ENCODE assay signal across 8 cellular contexts in the genomic region with DNA sequence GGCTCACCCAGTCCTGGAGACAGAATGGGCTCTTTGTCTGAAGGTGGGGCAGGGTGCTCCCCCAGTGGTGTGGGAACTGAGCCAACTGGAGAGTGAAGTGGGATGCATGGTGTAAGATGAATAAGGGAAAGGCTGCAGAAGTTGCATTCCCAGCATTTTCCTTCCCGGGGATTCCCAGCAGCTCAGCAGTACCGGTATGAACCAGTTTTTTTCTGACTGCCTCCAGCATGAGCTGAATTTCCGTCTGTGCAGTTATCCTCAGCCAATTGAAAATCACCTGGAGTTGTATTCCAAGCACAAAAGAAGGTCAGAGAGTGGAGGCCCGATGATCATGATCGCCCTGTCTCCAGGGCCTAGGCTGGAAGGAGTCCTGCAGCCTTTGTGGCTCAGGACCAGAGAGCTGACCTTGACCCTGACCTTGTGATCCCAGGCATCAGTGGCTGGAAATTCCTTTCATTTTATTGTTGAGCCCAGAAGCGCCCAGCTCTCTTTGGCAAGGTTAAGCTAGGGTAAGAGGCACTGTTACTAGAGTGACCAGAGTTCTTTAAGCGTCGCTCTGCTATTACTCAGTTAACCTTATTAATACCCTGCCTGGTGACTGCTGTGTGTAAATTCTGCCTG. TPM values are rescaled to one million over a fixed set of nuclear protein-coding genes. Genes with fewer than 3 reads are reported as not detected.
A peak's percentile ranks its signal among the peaks of the same experiment; 100 is the strongest.
DNase-seq lines count a peak whose midpoint lies in the region; ATAC-seq and FAIRE-seq lines count a peak whose summit lies in the region.

No MANE protein-coding gene starts in this region.

- peak overlapping the region; percentile 99 for H3K27ac Mint-ChIP-seq in activated T-helper 2 cell treated with anti-CD3 and anti-CD28 coated beads, Interferon-gamma antibody, Interleukin-2, Interleukin-4, amounts not matched to agents 10 μg/mL and 5 μg/mL and 100 μg/mL, durations not matched to agents 14 hours and 24 hours and 36 hours

- H3K27ac ChIP-seq in BLaER1 (peak overlapping the region; percentile 70; the same call in 1 of the 2 replicates), trophoblast cell (ENCODE audit: low read depth, low read length) (peak overlapping the region; percentile 98)

- H3K18ac ChIP-seq in trophoblast cell (ENCODE audit: low read length): no peak overlapping the region

- peak overlapping the region; percentile 5 for H2AFZ ChIP-seq in trophoblast cell (ENCODE audit: insufficient read depth, low read length, poor library complexity)

- H3K4me3 ChIP-seq in BLaER1 (no peak overlapping the region), trophoblast cell (ENCODE audit: low read depth, low read length) (no peak overlapping the region)

- H3K36me3 ChIP-seq in BLaER1: peaks cover 20% of the 10 kb centered on the region
- peaks cover 8 to 13% of the 10 kb centered on the region in 2 experiments for H3K36me3 ChIP-seq in trophoblast cell (ENCODE audit: control insufficient read depth in 1 of 2, insufficient read depth in 2 of 2, low read length in 2 of 2)

- H4K12ac ChIP-seq in trophoblast cell (ENCODE audit: low read depth, low read length): no peak overlapping the region

- peak overlapping the region; percentile 76 for H3K4me2 ChIP-seq in BLaER1
- H3K4me2 ChIP-seq in trophoblast cell (ENCODE audit: low read length): peak overlapping the region; percentile 58

- no peak for FAIRE-seq in HTR-8/SVneo (lab: Jason Lieb, UNC)

- H3K23ac ChIP-seq in trophoblast cell (ENCODE audit: low read length): no peak overlapping the region

- H3K27me3 ChIP-seq in BLaER1 (no peaks in the 10 kb centered on the region), trophoblast cell (ENCODE audit: insufficient read depth, low read length) (no peaks in the 10 kb centered on the region)

- H3K4me1 ChIP-seq in BLaER1 (peaks cover 20% of the 10 kb centered on the region), trophoblast cell (ENCODE audit: control insufficient read depth in 1 of 2, insufficient read depth in 2 of 2, low read length in 2 of 2) (peaks cover 18 to 19% of the 10 kb centered on the region in 2 experiments)

- H3K4ac ChIP-seq in trophoblast cell (ENCODE audit: low read depth, low read length): peak overlapping the region; percentile 61

- peaks cover 46% of the 10 kb centered on the region for H3K36me3 Mint-ChIP-seq in activated T-helper 2 cell treated with anti-CD3 and anti-CD28 coated beads, Interferon-gamma antibody, Interleukin-2, Interleukin-4, amounts not matched to agents 10 μg/mL and 5 μg/mL and 100 μg/mL, durations not matched to agents 14 hours and 24 hours and 36 hours (ENCODE audit: low read depth)

- H3K27me3 Mint-ChIP-seq in activated T-helper 2 cell treated with anti-CD3 and anti-CD28 coated beads, Interferon-gamma antibody, Interleukin-2, Interleukin-4, amounts not matched to agents 10 μg/mL and 5 μg/mL and 100 μg/mL, durations not matched to agents 14 hours and 24 hours and 36 hours (ENCODE audit: low read depth): no peaks in the 10 kb centered on the region

- H3K79me1 ChIP-seq in trophoblast cell (ENCODE audit: low read length): peaks cover 9% of the 10 kb centered on the region

- WGBS in trophoblast cell (ENCODE audit: extremely low coverage, insufficient coverage, insufficient read length): no CpG with 5 or more reads among the region's 8 CpGs

- peak overlapping the region; percentile 92 for H3K14ac ChIP-seq in trophoblast cell (ENCODE audit: low read length)

- peak overlapping the region; percentile 86 for H4K8ac ChIP-seq in trophoblast cell (ENCODE audit: low read depth, low read length)

- peaks cover 60% of the 10 kb centered on the region for H3K4me1 Mint-ChIP-seq in activated T-helper 2 cell treated with anti-CD3 and anti-CD28 coated beads, Interferon-gamma antibody, Interleukin-2, Interleukin-4, amounts not matched to agents 10 μg/mL and 5 μg/mL and 100 μg/mL, durations not matched to agents 14 hours and 24 hours and 36 hours (ENCODE audit: low read depth)

- H2BK120ac ChIP-seq in trophoblast cell (ENCODE audit: insufficient read depth, low read length, poor library complexity): peak overlapping the region; percentile 85

- H3K79me2 ChIP-seq in trophoblast cell (ENCODE audit: control insufficient read depth, insufficient read depth, low read length, poor library complexity): peaks cover 5% of the 10 kb centered on the region

- H4K91ac ChIP-seq in trophoblast cell (ENCODE audit: low read depth, low read length): peak overlapping the region; percentile 90

- peak overlapping the region; percentile 76 for H2BK12ac ChIP-seq in trophoblast cell (ENCODE audit: low read length)

- no peaks in the 10 kb centered on the region for H3K9me3 Mint-ChIP-seq in activated T-helper 2 cell treated with anti-CD3 and anti-CD28 coated beads, Interferon-gamma antibody, Interleukin-2, Interleukin-4, amounts not matched to agents 10 μg/mL and 5 μg/mL and 100 μg/mL, durations not matched to agents 14 hours and 24 hours and 36 hours

- peak overlapping the region; percentile 80 for H2AK5ac ChIP-seq in trophoblast cell (ENCODE audit: low read length)

- intact Hi-C loops in activated T-helper 2 cell treated with anti-CD3 and anti-CD28 coated beads, Interferon-gamma antibody, Interleukin-2, Interleukin-4, amounts not matched to agents 10 μg/mL and 5 μg/mL and 100 μg/mL, durations not matched to agents 14 hours and 24 hours and 36 hours (cut with micrococcal nuclease): loop anchor here (1.0 to 10.0 kb wide), 4 partner anchors 34 to 175 kb away; partner anchors contain the start of genes OGDH, PPIA and TMED4
- intact Hi-C loops in Right ventricle myocardium superior (cut with DNase I): no loop called here

- H3K9me3 ChIP-seq in BLaER1 (no peaks in the 10 kb centered on the region), trophoblast cell (ENCODE audit: insufficient read depth, low read depth, low read length) (no peaks in the 10 kb centered on the region)

- H2BK5ac ChIP-seq in trophoblast cell (ENCODE audit: low read depth, low read length, poor library complexity): peak overlapping the region; percentile 83

- peak overlapping the region; percentile 47 for H3K4me3 Mint-ChIP-seq in activated T-helper 2 cell treated with anti-CD3 and anti-CD28 coated beads, Interferon-gamma antibody, Interleukin-2, Interleukin-4, amounts not matched to agents 10 μg/mL and 5 μg/mL and 100 μg/mL, durations not matched to agents 14 hours and 24 hours and 36 hours (ENCODE audit: low read depth)

- DNase-seq in HTR-8/SVneo (ENCODE audit: insufficient read length, low spot score): peak; percentile 72
- DNase-seq in activated T-helper 2 cell treated with anti-CD3 and anti-CD28 coated beads, Interferon-gamma antibody, Interleukin-2, Interleukin-4, amounts not matched to agents 10 μg/mL and 5 μg/mL and 100 μg/mL, durations not matched to agents 14 hours and 24 hours and 36 hours (ENCODE audit: low spot score): no peak
- no peak for DNase-seq in Right ventricle myocardium superior
- DNase-seq in trophoblast cell: peak; percentile 79 to 90
- no peak for DNase-seq in stimulated activated CD4-positive, alpha-beta T cell treated with anti-CD3 and anti-CD28 coated beads, Interleukin-4, amount 100 ng/mL, for 4 hours

- ATAC-seq in Right ventricle myocardium superior (ENCODE audit: poor library complexity) (peak; percentile 54), GM21423 (IDR thresholded peaks at IDR 0.05; ENCODE audit: unreplicated experiment) (no peak), HG03135 (IDR thresholded peaks at IDR 0.05; ENCODE audit: unreplicated experiment) (no peak)

- H4K20me1 ChIP-seq in BLaER1: no peaks in the 10 kb centered on the region

- no peak overlapping the region for H3K9ac ChIP-seq in BLaER1
- no peak overlapping the region for H3K9ac ChIP-seq in trophoblast cell (ENCODE audit: low read length)

RNA-seq across cellular contexts. Expression of gene OGDH, which starts 33.4 kb away (rescaled TPM):
- 105 and 109 TPM in 2 replicates for total RNA-seq in activated T-helper 2 cell treated with anti-CD3 and anti-CD28 coated beads, Interferon-gamma antibody, Interleukin-2, Interleukin-4, amounts not matched to agents 10 μg/mL and 5 μg/mL and 100 μg/mL, durations not matched to agents 14 hours and 24 hours and 36 hours
- total RNA-seq in Right ventricle myocardium superior: 664 TPM
- 61.6 and 62.5 TPM in 2 replicates for polyA plus RNA-seq in trophoblast cell (2013)

RNA-seq across cellular contexts. Expression of gene TMED4, which starts 57.8 kb away (rescaled TPM):
- 70.3 and 75.1 TPM in 2 replicates for total RNA-seq in activated T-helper 2 cell treated with anti-CD3 and anti-CD28 coated beads, Interferon-gamma antibody, Interleukin-2, Interleukin-4, amounts not matched to agents 10 μg/mL and 5 μg/mL and 100 μg/mL, durations not matched to agents 14 hours and 24 hours and 36 hours
- 47.6 TPM for total RNA-seq in Right ventricle myocardium superior
- 48.8 and 49.9 TPM in 2 replicates for polyA plus RNA-seq in trophoblast cell (2013)

Comparison
In these comparisons a context has a peak if more than half of its experiments do, and no peak if none do; other contexts are left out.
1. DNase-seq: peak in HTR-8/SVneo (single experiment) and trophoblast cell (2 of 2); none in activated T-helper 2 cell treated with anti-CD3 and anti-CD28 coated beads, Interferon-gamma antibody, Interleukin-2, Interleukin-4, amounts not matched to agents 10 μg/mL and 5 μg/mL and 100 μg/mL, durations not matched to agents 14 hours and 24 hours and 36 hours (single experiment), Right ventricle myocardium superior (single experiment) and stimulated activated CD4-positive, alpha-beta T cell treated with anti-CD3 and anti-CD28 coated beads, Interleukin-4, amount 100 ng/mL, for 4 hours (0 of 2).